In genomic region chr5:74021090-74021489, GRCh38 we compare ENCODE assay signal across 25 cellular contexts.
"Had no signal": no experiment of that assay in that cellular context is flagged by ENCODE, and none has a peak within 500 bp of the region (broad histone marks: within the 10 kb centered on the region; RNA-seq: fewer than 3 reads in every experiment).

No MANE protein-coding gene starts in this region.

- H3K4me3 ChIP-seq: psoas muscle, sigmoid colon, thoracic aorta, vagina had no signal

- H3K27ac ChIP-seq: parathyroid adenoma, psoas muscle, sigmoid colon, thoracic aorta, vagina had no signal

- H2AFZ ChIP-seq: parathyroid adenoma had no signal

- H3K9ac ChIP-seq: parathyroid adenoma had no signal

- H3K79me2 ChIP-seq: parathyroid adenoma had no signal

- FAIRE-seq: endometrium, frontal cortex, islet of Langerhans, small intestine, TTC549 had no signal

- H3K36me3 ChIP-seq: sigmoid colon, thoracic aorta, vagina had no signal

- H3K9me3 ChIP-seq: psoas muscle, sigmoid colon, thoracic aorta, vagina had no signal

- H3K4me1 ChIP-seq: parathyroid adenoma, psoas muscle, sigmoid colon, vagina had no signal

- DNase-seq: activated CD4-positive, alpha-beta memory T cell treated with anti-CD3 and anti-CD28 coated beads, Interleukin-2, amount 10 ng/mL, durations not matched to agents 7 days and 5 days; activated CD4-positive, alpha-beta T cell treated with anti-CD3 and anti-CD28 coated beads for 1 hour; activated CD4-positive, alpha-beta T cell treated with anti-CD3 and anti-CD28 coated beads, Interleukin-2, amount 10 ng/mL, durations not matched to agents 7 days and 5 days; activated CD8-positive, alpha-beta memory T cell treated with anti-CD3 and anti-CD28 coated beads, Interleukin-2, amount 50 U/mL, for 48 hours; activated gamma-delta T cell; activated naive CD4-positive, alpha-beta T cell treated with anti-CD3 and anti-CD28 coated beads, Interleukin-2, amount 50 U/mL, for 16 hours; activated T-cell treated with anti-CD3 and anti-CD28 coated beads, Interleukin-2, amount 50 U/mL, for 24 hours; amniotic stem cell; central memory CD4-positive, alpha-beta T cell; effector CD8-positive, alpha-beta T cell; mammary epithelial cell; nephron progenitor cell; psoas muscle; sigmoid colon; small intestine; stimulated activated CD4-positive, alpha-beta T cell treated with anti-CD3 and anti-CD28 coated beads, Interleukin-4, amount 100 ng/mL, for 24 hours had no signal

- H3K27me3 ChIP-seq: vagina had no signal

- ATAC-seq: psoas muscle; stimulated activated effector memory CD8-positive, alpha-beta T cell treated with anti-CD3 and anti-CD28 coated beads, Interleukin-12 subunit alpha, Interleukin-12 subunit beta, amount 100 ng/mL, for 72 hours; WTC11 had no signal
